1 cellular context compared by ENCODE assay signal in genomic region chr13:95556981-95557380, GRCh38.
TF ChIP-seq lines count a peak whose summit lies in the region.

No MANE protein-coding gene starts in this region.

TF ChIP-seq in GM23338, 12 proteins besides CTCF, POLR2A, EP300 and RAD21 (continued from another document):
- TF ChIP-seq REST (IDR thresholded peaks at IDR 0.05; ENCODE audit: unreplicated experiment): no peak
- no peak for TF ChIP-seq EZH2 (IDR thresholded peaks at IDR 0.05; ENCODE audit: low read depth, unreplicated experiment)
- no peak for TF ChIP-seq ZNF462 (CRISPR knock-in tag; IDR thresholded peaks at IDR 0.05)
